In genomic region chr19:2027361-2027760, GRCh38 we compare ENCODE assay signal across 15 cellular contexts. TPM values are rescaled to one million over a fixed set of nuclear protein-coding genes. Genes with fewer than 3 reads are reported as not detected.
DNase-seq lines count a peak whose midpoint lies in the region; ATAC-seq, FAIRE-seq and TF ChIP-seq lines count a peak whose summit lies in the region.
"Had no signal": no experiment of that assay in that cellular context is flagged by ENCODE, and none has a peak within 500 bp of the region (broad histone marks: within the 10 kb centered on the region; RNA-seq: fewer than 3 reads in every experiment).

No MANE protein-coding gene starts in this region.

- H3K9me3 ChIP-seq in astrocyte (ENCODE audit: insufficient read depth, low read depth, low read length) (no peaks in the 10 kb centered on the region), hepatocyte (ENCODE audit: low read depth) (no peaks in the 10 kb centered on the region)
- H3K9me3 ChIP-seq: HAP-1 had no signal

- peaks cover 2% of the 10 kb centered on the region for H3K27me3 ChIP-seq in astrocyte (ENCODE audit: insufficient read depth, low read length)
- H3K27me3 ChIP-seq in hepatocyte: no peaks in the 10 kb centered on the region
- H3K27me3 ChIP-seq: SJCRH30 had no signal

- DNase-seq in A172 (ENCODE audit: low spot score) (peak; percentile 52), HFFc6 (peak; percentile 61), astrocyte (ENCODE audit: low read depth) (peak; percentile 55), foreskin fibroblast (peak; percentile 75 to 90), T-cell (no peak), hepatocyte (ENCODE audit: low spot score) (no peak)
- DNase-seq: activated CD8-positive, alpha-beta memory T cell treated with anti-CD3 and anti-CD28 coated beads, Interleukin-2, amount 50 U/mL, for 4 hours; hippocampal formation; NCI-H69; SJCRH30 had no signal

- H3K9me2 ChIP-seq in hepatocyte (replicated peaks; ENCODE audit: insufficient read depth): no peaks in the 10 kb centered on the region

- H3K4me3 Mint-ChIP-seq in HFFc6: no peak overlapping the region
- no peak overlapping the region for H3K4me3 Mint-ChIP-seq in astrocyte (ENCODE audit: unreplicated experiment)
- H3K4me3 Mint-ChIP-seq in T-cell: no peak overlapping the region
- H3K4me3 Mint-ChIP-seq: memory B cell, WTC11 had no signal

- no peak for ATAC-seq in GM21737 (IDR thresholded peaks at IDR 0.05; ENCODE audit: unreplicated experiment)
- no peak for ATAC-seq in HG03139 (IDR thresholded peaks at IDR 0.05; ENCODE audit: unreplicated experiment)
- no peak for ATAC-seq in T-cell (replicated peaks in 1 of 4)
- ATAC-seq: WTC11 had no signal

- H3K27ac ChIP-seq in astrocyte (ENCODE audit: low read depth, low read length) (no peak overlapping the region), hepatocyte (no peak overlapping the region)
- H3K27ac ChIP-seq: SJCRH30 had no signal

- H3K4me3 ChIP-seq in astrocyte (ENCODE audit: insufficient read depth, low read depth, low read length) (no peak overlapping the region), foreskin fibroblast (ENCODE audit: low read depth in 1 of 2, low read length in 2 of 2) (no peak overlapping the region), hepatocyte (no peak overlapping the region)
- H3K4me3 ChIP-seq: HAP-1, SJCRH30 had no signal

- CTCF ChIA-PET in T-cell (lab: Charles Lee): no interaction called here

- no peak for FAIRE-seq in astrocyte (lab: Jason Lieb, UNC)

- H3K27ac Mint-ChIP-seq in HFFc6 (no peak overlapping the region), astrocyte (ENCODE audit: unreplicated experiment) (no peak overlapping the region), T-cell (no peak overlapping the region)
- H3K27ac Mint-ChIP-seq: memory B cell, WTC11 had no signal

- TF ChIP-seq CTCF in HFFc6 (IDR thresholded peaks at IDR 0.05) (0 out of 2 replicates have a peak, but pooled peaks have one; percentile 28), astrocyte (IDR thresholded peaks at IDR 0.05; ENCODE audit: insufficient read depth, low read depth, low read length) (no peak), foreskin fibroblast (IDR thresholded peaks at IDR 0.05; ENCODE audit: low read depth, low read length) (no peak), hepatocyte (IDR thresholded peaks at IDR 0.05; ENCODE audit: poor library complexity) (no peak)

- H3K4me1 Mint-ChIP-seq in HFFc6 (ENCODE audit: low read depth) (peaks cover 12% of the 10 kb centered on the region), astrocyte (ENCODE audit: low read depth, unreplicated experiment) (peaks cover 6% of the 10 kb centered on the region), T-cell (peaks cover 8 to 10% (median 9%) of the 10 kb centered on the region in 3 donors)

- 83% methylated on average over 9 of the region's 9 CpGs for WGBS in hepatocyte (ENCODE audit: low lambda C conversion rate, missing lambda C conversion rate)

- POLR2A ChIA-PET in T-cell (lab: Charles Lee): no interaction called here

- H4K20me1 ChIP-seq in astrocyte (ENCODE audit: insufficient read depth, low read length): no peaks in the 10 kb centered on the region
- H4K20me1 ChIP-seq in hepatocyte (ENCODE audit: insufficient read depth, poor library complexity, severe bottlenecking): no peaks in the 10 kb centered on the region

- H3K4me1 ChIP-seq in astrocyte (ENCODE audit: insufficient read depth, low read length) (peaks cover 11% of the 10 kb centered on the region), hepatocyte (ENCODE audit: insufficient read depth) (peaks cover 9% of the 10 kb centered on the region)
- H3K4me1 ChIP-seq: HAP-1 had no signal

- H3K79me2 ChIP-seq in astrocyte (ENCODE audit: insufficient read depth, low read length) (no peaks in the 10 kb centered on the region), hepatocyte (no peaks in the 10 kb centered on the region)

- H3K36me3 ChIP-seq in astrocyte (ENCODE audit: insufficient read depth, low read length) (no peaks in the 10 kb centered on the region), hepatocyte (replicated peaks; ENCODE audit: insufficient read depth, low read depth) (no peaks in the 10 kb centered on the region)
- H3K36me3 ChIP-seq: HAP-1, SJCRH30 had no signal

- H3K27me3 Mint-ChIP-seq in HFFc6 (ENCODE audit: insufficient read depth): peaks cover 2% of the 10 kb centered on the region
- H3K27me3 Mint-ChIP-seq in astrocyte (ENCODE audit: low read depth, unreplicated experiment): peaks cover 2% of the 10 kb centered on the region
- no peaks in the 10 kb centered on the region for H3K27me3 Mint-ChIP-seq in T-cell
- H3K27me3 Mint-ChIP-seq: memory B cell had no signal

- no peak overlapping the region for H3K4me2 ChIP-seq in astrocyte (ENCODE audit: low read length)
- H3K4me2 ChIP-seq in hepatocyte: no peak overlapping the region

- H3K36me3 Mint-ChIP-seq in HFFc6 (ENCODE audit: low read depth) (no peaks in the 10 kb centered on the region; the same call in 1 of the 2 replicates), astrocyte (ENCODE audit: low read depth, unreplicated experiment) (no peaks in the 10 kb centered on the region), T-cell (no peaks in the 10 kb centered on the region)
- H3K36me3 Mint-ChIP-seq: memory B cell had no signal

- H3K9me3 Mint-ChIP-seq in HFFc6: peaks cover 6% of the 10 kb centered on the region
- H3K9me3 Mint-ChIP-seq in astrocyte (ENCODE audit: unreplicated experiment): peaks cover 3% of the 10 kb centered on the region
- H3K9me3 Mint-ChIP-seq in T-cell: no peaks in the 10 kb centered on the region
- H3K9me3 Mint-ChIP-seq: memory B cell had no signal

- no peak overlapping the region for H3K9ac ChIP-seq in astrocyte (ENCODE audit: low read length)

- H2AFZ ChIP-seq in astrocyte (ENCODE audit: low read depth, low read length) (no peak overlapping the region), hepatocyte (no peak overlapping the region)

RNA-seq across cellular contexts. Expression of gene BTBD2, which starts 11.8 kb away (rescaled TPM):
- 54.7 and 60.4 TPM in 2 replicates for total RNA-seq in A172 (2014; rRNA removed; shearing (Covaris generic))
- 10 to 100 TPM; 74.1 to 95.6 (median 84.7) TPM for total RNA-seq in HFFc6 (2021; fragmentation: NEBNext Ultra II Directional; extraction: Animal tissue kit (Norgen Biotek cat#: 25700))
- total RNA-seq in astrocyte (49.5 and 53.7 TPM in 2 replicates), T-cell (10 to 100 TPM; 52.2 to 79.8 (median 73.6) TPM), hepatocyte (56.4 and 62.1 TPM in 2 replicates)
- polyA plus RNA-seq in hepatocyte: 71.1 and 76.0 TPM in 2 replicates

RNA-seq across cellular contexts. Expression of gene MKNK2, which starts 23.7 kb away (rescaled TPM):
- total RNA-seq in A172 (2014; rRNA removed; shearing (Covaris generic)): 40.4 and 53.8 TPM in 2 replicates
- 10 to 100 TPM; 61.5 to 82.9 (median 65.2) TPM for total RNA-seq in HFFc6 (2021; fragmentation: NEBNext Ultra II Directional; extraction: Animal tissue kit (Norgen Biotek cat#: 25700))
- total RNA-seq in astrocyte: 123 and 146 TPM in 2 replicates
- total RNA-seq in T-cell: 100 to 1,000 TPM; 196 to 242 (median 234) TPM
- total RNA-seq in hepatocyte: 90.4 and 98.2 TPM in 2 replicates
- polyA plus RNA-seq in hepatocyte: 126 and 136 TPM in 2 replicates

Comparison
In these comparisons a context has a peak if more than half of its experiments do, and no peak if none do; other contexts are left out.
1. DNase-seq: peak in A172 (single experiment), HFFc6 (single experiment), astrocyte (single experiment) and foreskin fibroblast (2 of 2); none in T-cell (0 of 34) and hepatocyte (single experiment).